ENCODE assay signal across 9 cellular contexts in the genomic region with DNA sequence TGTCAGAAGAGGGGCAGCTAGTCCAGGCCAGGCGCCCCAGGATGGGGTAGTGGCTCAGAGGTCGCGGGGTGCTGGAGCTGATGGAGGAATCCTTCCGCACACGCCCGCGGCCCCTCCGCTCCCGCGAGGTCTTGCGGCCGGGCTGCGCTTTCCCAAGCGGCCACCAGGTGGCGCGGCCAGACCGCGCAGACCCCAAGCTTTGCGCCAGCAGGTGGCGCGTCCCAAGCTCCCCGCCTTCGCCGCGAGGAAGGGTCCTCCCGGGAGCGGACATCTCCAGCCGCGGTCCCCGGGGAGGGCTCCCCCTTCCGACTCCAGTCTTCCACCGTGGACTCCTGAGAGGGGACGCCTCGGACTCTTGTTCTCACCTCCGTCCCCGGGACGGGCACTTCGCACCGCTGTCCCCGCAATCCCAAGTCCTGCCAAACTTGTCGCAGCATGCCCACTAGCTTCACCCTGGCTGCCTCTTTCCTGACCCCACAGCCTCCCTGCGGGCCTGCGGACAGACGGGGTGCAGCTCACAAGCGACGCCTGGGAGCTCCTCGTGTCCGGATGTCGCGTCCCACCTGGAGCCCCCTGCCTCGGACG. TPM values are rescaled to one million over a fixed set of nuclear protein-coding genes. Genes with fewer than 3 reads are reported as not detected.
DNase-seq lines count a peak whose midpoint lies in the region; ATAC-seq and TF ChIP-seq lines count a peak whose summit lies in the region.
"Had no signal": no experiment of that assay in that cellular context is flagged by ENCODE, and none has a peak within 500 bp of the region (broad histone marks: within the 10 kb centered on the region; RNA-seq: fewer than 3 reads in every experiment).

No MANE protein-coding gene starts in this region.

- intact Hi-C loops in OCI-LY7 (cut with micrococcal nuclease; ENCODE audit: unreplicated experiment), result loop anchor here (2.0 to 10.0 kb wide), 2 partner anchors 104 to 198 kb away; no protein-coding TSS in a partner anchor

- no peaks in the 10 kb centered on the region for H3K79me2 ChIP-seq in OCI-LY7 (ENCODE audit: insufficient read depth, low read depth, low read length)

- TF ChIP-seq CTCF in OCI-LY7 (conservative IDR thresholded peaks at IDR 0.05; ENCODE audit: low read length) (peak; percentile 93), fibroblast of mammary gland (conservative IDR thresholded peaks at IDR 0.05; ENCODE audit: control insufficient read depth, insufficient read depth, low read depth, low read length) (peak; percentile 82)

- H3K4me1 ChIP-seq in BLaER1 (peaks cover 15% of the 10 kb centered on the region), OCI-LY7 (ENCODE audit: insufficient read depth, low read length, poor library complexity, severe bottlenecking) (no peaks in the 10 kb centered on the region)

- peaks cover under 1 to 2% of the 10 kb centered on the region in 2 donors for H3K36me3 Mint-ChIP-seq in activated T-cell treated with anti-CD3 and anti-CD28 coated beads, Interleukin-2, amount 50 U/mL, for 72 hours (ENCODE audit: insufficient read depth in 2 of 2)
- peaks cover 6% of the 10 kb centered on the region for H3K36me3 Mint-ChIP-seq in natural killer cell treated with Interleukin-12 subunit alpha and Interleukin-12 subunit beta and Interleukin-15 and Interleukin-18, amount 100 ng/mL, for 72 hours
- peaks cover 0 to 3% of the 10 kb centered on the region in 2 donors for H3K36me3 Mint-ChIP-seq in stimulated activated naive B cell treated with anti-CD40 and anti-IgM and Interleukin-4, amounts not matched to agents 10 μg/mL and 1 μg/mL and 100 μg/mL, for 72 hours

- DNase-seq in OCI-LY7 (ENCODE audit: low spot score), result peak; percentile 69
- DNase-seq in activated T-cell treated with anti-CD3 and anti-CD28 coated beads, Interleukin-2, amount 50 U/mL, for 72 hours, result peak; percentile 77 to 81
- DNase-seq in fibroblast of mammary gland (ENCODE audit: low read depth), result peak; percentile 52
- DNase-seq in natural killer cell treated with Interleukin-12 subunit alpha and Interleukin-12 subunit beta and Interleukin-15 and Interleukin-18, amount 100 ng/mL, for 72 hours (ENCODE audit: low spot score), result peak; percentile 77
- DNase-seq in stimulated activated naive B cell treated with anti-CD40 and anti-IgM and Interleukin-4, amounts not matched to agents 10 μg/mL and 1 μg/mL and 100 μg/mL, for 72 hours, result peak; percentile 52

- peak; percentile 81 for ATAC-seq in GM19043 (IDR thresholded peaks at IDR 0.05; ENCODE audit: low read depth, unreplicated experiment)
- peak; percentile 89 for ATAC-seq in HG03432 (IDR thresholded peaks at IDR 0.05; ENCODE audit: unreplicated experiment)
- ATAC-seq in activated T-cell treated with anti-CD3 and anti-CD28 coated beads, Interleukin-2, amount 50 U/mL, for 72 hours (replicated peaks in 1 of 2), result peak; percentile 79 to 84
- peak; percentile 81 to 83 for ATAC-seq in natural killer cell treated with Interleukin-12 subunit alpha and Interleukin-12 subunit beta and Interleukin-15 and Interleukin-18, amount 100 ng/mL, for 72 hours
- ATAC-seq in stimulated activated naive B cell treated with anti-CD40 and anti-IgM and Interleukin-4, amounts not matched to agents 10 μg/mL and 1 μg/mL and 100 μg/mL, for 72 hours (replicated peaks), result peak; percentile 80 to 84

- H3K27ac ChIP-seq in BLaER1, result no peak overlapping the region
- no peak overlapping the region for H3K27ac ChIP-seq in OCI-LY7 (ENCODE audit: low read depth, low read length, poor library complexity, severe bottlenecking)

- H3K36me3 ChIP-seq in BLaER1, result no peaks in the 10 kb centered on the region
- H3K36me3 ChIP-seq in OCI-LY7 (ENCODE audit: insufficient read depth, low read length), result no peaks in the 10 kb centered on the region

- no peaks in the 10 kb centered on the region for H3K9me2 ChIP-seq in OCI-LY7 (ENCODE audit: insufficient read depth, low read length)

- no TSS peak for BruUV-seq in OCI-LY7 (replicated peaks; lab: Mats Ljungman, UMichigan)

- H3K9ac ChIP-seq in BLaER1, result no peak overlapping the region

- no peak overlapping the region for H3K27ac Mint-ChIP-seq in activated T-cell treated with anti-CD3 and anti-CD28 coated beads, Interleukin-2, amount 50 U/mL, for 72 hours
- no peak overlapping the region for H3K27ac Mint-ChIP-seq in natural killer cell treated with Interleukin-12 subunit alpha and Interleukin-12 subunit beta and Interleukin-15 and Interleukin-18, amount 100 ng/mL, for 72 hours
- H3K27ac Mint-ChIP-seq in stimulated activated naive B cell treated with anti-CD40 and anti-IgM and Interleukin-4, amounts not matched to agents 10 μg/mL and 1 μg/mL and 100 μg/mL, for 72 hours, result peak overlapping the region; percentile 76

- H3K27me3 Mint-ChIP-seq in activated T-cell treated with anti-CD3 and anti-CD28 coated beads, Interleukin-2, amount 50 U/mL, for 72 hours (ENCODE audit: low read depth), result peaks cover 65% of the 10 kb centered on the region
- peaks cover 27 to 28% of the 10 kb centered on the region in 2 donors for H3K27me3 Mint-ChIP-seq in natural killer cell treated with Interleukin-12 subunit alpha and Interleukin-12 subunit beta and Interleukin-15 and Interleukin-18, amount 100 ng/mL, for 72 hours
- H3K27me3 Mint-ChIP-seq in stimulated activated naive B cell treated with anti-CD40 and anti-IgM and Interleukin-4, amounts not matched to agents 10 μg/mL and 1 μg/mL and 100 μg/mL, for 72 hours, result peaks cover 49 to 70% of the 10 kb centered on the region in 2 donors

- peaks cover 15% of the 10 kb centered on the region for H3K9me3 ChIP-seq in BLaER1
- no peaks in the 10 kb centered on the region for H3K9me3 ChIP-seq in OCI-LY7 (ENCODE audit: low read length)

- H3K4me3 ChIP-seq in BLaER1 (peak overlapping the region; percentile 58), OCI-LY7 (ENCODE audit: low read depth, low read length, poor library complexity, severe bottlenecking) (no peak overlapping the region), fibroblast of mammary gland (ENCODE audit: control insufficient read depth, low read depth, low read length) (peak overlapping the region; percentile 48)

- peak overlapping the region; percentile 85 to 91 for H3K4me3 Mint-ChIP-seq in activated T-cell treated with anti-CD3 and anti-CD28 coated beads, Interleukin-2, amount 50 U/mL, for 72 hours
- H3K4me3 Mint-ChIP-seq in natural killer cell treated with Interleukin-12 subunit alpha and Interleukin-12 subunit beta and Interleukin-15 and Interleukin-18, amount 100 ng/mL, for 72 hours, result peak overlapping the region; percentile 66
- H3K4me3 Mint-ChIP-seq in stimulated activated naive B cell treated with anti-CD40 and anti-IgM and Interleukin-4, amounts not matched to agents 10 μg/mL and 1 μg/mL and 100 μg/mL, for 72 hours, result peak overlapping the region; percentile 79 to 83

- no peaks in the 10 kb centered on the region for H4K20me1 ChIP-seq in BLaER1
- H4K20me1 ChIP-seq in OCI-LY7 (ENCODE audit: insufficient read depth, low read length), result no peaks in the 10 kb centered on the region

- POLR2A ChIA-PET in OCI-LY7 (lab: Charles Lee), result no interaction called here

- peak overlapping the region; percentile 80 for H3K4me2 ChIP-seq in BLaER1
- peak overlapping the region; percentile 55; the same call in 1 of the 2 replicates for H3K4me2 ChIP-seq in OCI-LY7 (ENCODE audit: low read length)

- peaks cover 2 to 6% of the 10 kb centered on the region in 2 donors for H3K9me3 Mint-ChIP-seq in activated T-cell treated with anti-CD3 and anti-CD28 coated beads, Interleukin-2, amount 50 U/mL, for 72 hours
- H3K9me3 Mint-ChIP-seq in natural killer cell treated with Interleukin-12 subunit alpha and Interleukin-12 subunit beta and Interleukin-15 and Interleukin-18, amount 100 ng/mL, for 72 hours, result peaks cover 2% of the 10 kb centered on the region
- H3K9me3 Mint-ChIP-seq in stimulated activated naive B cell treated with anti-CD40 and anti-IgM and Interleukin-4, amounts not matched to agents 10 μg/mL and 1 μg/mL and 100 μg/mL, for 72 hours, result peaks cover 5 to 6% of the 10 kb centered on the region in 2 donors

- peaks cover 4% of the 10 kb centered on the region for H3K4me1 Mint-ChIP-seq in activated T-cell treated with anti-CD3 and anti-CD28 coated beads, Interleukin-2, amount 50 U/mL, for 72 hours (ENCODE audit: low read depth)
- peaks cover 6% of the 10 kb centered on the region in 2 donors for H3K4me1 Mint-ChIP-seq in natural killer cell treated with Interleukin-12 subunit alpha and Interleukin-12 subunit beta and Interleukin-15 and Interleukin-18, amount 100 ng/mL, for 72 hours (ENCODE audit: low read depth in 2 of 2)
- H3K4me1 Mint-ChIP-seq in stimulated activated naive B cell treated with anti-CD40 and anti-IgM and Interleukin-4, amounts not matched to agents 10 μg/mL and 1 μg/mL and 100 μg/mL, for 72 hours, result peaks cover 5 to 18% of the 10 kb centered on the region in 2 donors

- CTCF ChIA-PET in OCI-LY7 (lab: Charles Lee; ENCODE audit: unreplicated experiment), result no interaction called here

- no peaks in the 10 kb centered on the region for H3K27me3 ChIP-seq in BLaER1

- H2AFZ ChIP-seq in OCI-LY7 (ENCODE audit: low read length), result no peak overlapping the region; the same call in 1 of the 2 replicates

RNA-seq across cellular contexts. Expression of a gene that starts 19.4 kb away (rescaled TPM):
- not detected in 2 replicates for total RNA-seq in OCI-LY7 (2014; rRNA removed; shearing (Covaris generic))
- total RNA-seq in OCI-LY7 (2022), result not detected in 2 replicates
- total RNA-seq in activated T-cell treated with anti-CD3 and anti-CD28 coated beads, Interleukin-2, amount 50 U/mL, for 72 hours, result not detected
- total RNA-seq in natural killer cell treated with Interleukin-12 subunit alpha and Interleukin-12 subunit beta and Interleukin-15 and Interleukin-18, amount 100 ng/mL, for 72 hours, result not detected
- total RNA-seq: T-helper 1 cell treated with Interleukin-12 subunit alpha and Interleukin-12 subunit beta and Interleukin-4 antibody, amounts not matched to agents 30 ng/mL and 1 ng/mL, for 36 hours had no signal

RNA-seq across cellular contexts. Expression of a gene that starts 24.2 kb away (rescaled TPM):
- not detected in 2 replicates for total RNA-seq in OCI-LY7 (2014; rRNA removed; shearing (Covaris generic))
- not detected in 2 replicates for total RNA-seq in OCI-LY7 (2022)
- under 1 TPM in 1 of 2 donors, not detected in 1; 0.12 TPM for total RNA-seq in activated T-cell treated with anti-CD3 and anti-CD28 coated beads, Interleukin-2, amount 50 U/mL, for 72 hours
- under 1 TPM in 1 of 2 donors, not detected in 1; 0.59 TPM for total RNA-seq in natural killer cell treated with Interleukin-12 subunit alpha and Interleukin-12 subunit beta and Interleukin-15 and Interleukin-18, amount 100 ng/mL, for 72 hours
- total RNA-seq: T-helper 1 cell treated with Interleukin-12 subunit alpha and Interleukin-12 subunit beta and Interleukin-4 antibody, amounts not matched to agents 30 ng/mL and 1 ng/mL, for 36 hours had no signal
